Comparison of ENCODE assay signal across 8 cellular contexts in the genomic region with DNA sequence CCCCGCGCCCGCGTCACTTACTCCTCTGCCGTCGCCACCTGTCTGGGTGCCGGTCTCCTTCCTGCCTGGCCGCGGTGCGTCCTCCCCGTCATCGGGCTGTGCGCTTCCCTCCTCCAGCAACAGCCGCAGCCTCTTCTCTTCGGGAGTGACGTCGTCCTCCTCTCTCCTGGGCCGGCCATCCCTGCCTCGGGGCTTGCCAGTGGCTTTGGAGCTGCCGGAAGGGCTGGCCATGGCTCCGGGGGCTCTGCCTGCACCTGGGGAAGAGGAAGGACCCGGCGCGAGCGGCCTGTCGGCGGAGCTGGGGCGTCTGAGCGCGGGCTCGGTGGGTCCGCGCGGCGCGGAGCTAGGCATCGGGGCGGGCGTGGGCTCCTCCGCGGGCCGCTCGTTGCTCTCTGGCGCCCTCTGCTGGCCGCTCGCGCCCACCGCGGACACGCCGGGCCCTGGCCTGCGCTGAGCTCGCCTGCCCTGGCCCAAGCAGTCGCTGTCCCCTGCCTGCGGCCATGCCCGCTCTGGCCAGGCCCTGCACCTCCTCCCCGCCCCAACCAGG. TPM values are rescaled to one million over a fixed set of nuclear protein-coding genes. Genes with fewer than 3 reads are reported as not detected.
DNase-seq lines count a peak whose midpoint lies in the region; ATAC-seq, FAIRE-seq and TF ChIP-seq lines count a peak whose summit lies in the region.
"Not testable (repeated sequence)": the region's sequence is repeated elsewhere in the genome, so short reads cannot be mapped to it uniquely, and the experiment has no call there.

No MANE protein-coding gene starts in this region.

- POLR2A ChIA-PET in endothelial cell of umbilical vein (lab: Charles Lee): not testable (repeated sequence)

- H3K36me3 ChIP-seq in endothelial cell of umbilical vein (ENCODE audit: control insufficient read depth in 2 of 2, extremely low read depth in 1 of 2, insufficient read depth in 2 of 2, low read length in 2 of 2); right lobe of liver; spleen; vagina: not testable (repeated sequence)

- not testable (repeated sequence) for H3K79me2 ChIP-seq in endothelial cell of umbilical vein (ENCODE audit: control insufficient read depth, insufficient read depth, low read length)

- not testable (repeated sequence) for H4K20me1 ChIP-seq in endothelial cell of umbilical vein (replicated peaks; ENCODE audit: control insufficient read depth, extremely low read depth, insufficient read depth, low read length)

- peak; percentile 66 for FAIRE-seq in endothelial cell of umbilical vein (lab: Jason Lieb, UNC)

- dilution Hi-C loops in endothelial cell of umbilical vein (cut with MboI; ENCODE audit: extremely low pct_ligation_motif_present, low sequenced_read_pairs): not testable (repeated sequence)

- H3K4me1 ChIP-seq in endothelial cell of umbilical vein (ENCODE audit: control insufficient read depth, extremely low read depth, insufficient read depth, low read length); right lobe of liver; vagina: not testable (repeated sequence)
- H3K4me1 ChIP-seq in spleen: peaks cover 0 to 12% (median 8%) of the 10 kb centered on the region in 6 donors

- intact Hi-C loops in endothelial cell of umbilical vein (cut with micrococcal nuclease); right lobe of liver (cut with DNase I); spleen (cut with DNase I; ENCODE audit: low total_unique reads); vagina (cut with DNase I): not testable (repeated sequence)

- H3K4me3 ChIP-seq in endothelial cell of umbilical vein (replicated peaks in 1 of 3; ENCODE audit: insufficient read depth in 1 of 3, low read depth in 1 of 3, low read length in 3 of 3): peak overlapping the region in 2 of 3 experiments; percentile 16
- peak overlapping the region; percentile 37 to 44 (median 40) for H3K4me3 ChIP-seq in right lobe of liver
- peak overlapping the region; percentile 28 to 75 (median 50) for H3K4me3 ChIP-seq in spleen
- peak overlapping the region; percentile 55 to 56 for H3K4me3 ChIP-seq in vagina

- DNase-seq in NCI-H1417 (lab: John Stamatoyannopoulos, UW) (peak; percentile 65 to 89 (median 84)), SKM-1 (lab: John Stamatoyannopoulos, UW; ENCODE audit: unreplicated experiment) (peak; percentile 20), endothelial cell of umbilical vein (ENCODE audit: low read depth, low spot score) (peak; percentile 66), right lobe of liver (peak; percentile 78 to 81 (median 80)), spleen (peak; percentile 96)
- DNase-seq in activated T-helper 1 cell treated with anti-CD3 and anti-CD28 coated beads, Interleukin-2, amount 50 U/mL, for 16 hours (ENCODE audit: low read depth in 1 of 2, low spot score in 1 of 2): peak; percentile 67 to 72
- not testable (repeated sequence) for DNase-seq in vagina (ENCODE audit: extremely low spot score in 2 of 2)

- 0% methylated on average over 4 of the region's 57 CpGs for WGBS in right lobe of liver (ENCODE audit: insufficient coverage, low coverage, low lambda C conversion rate, missing lambda C conversion rate)
- WGBS in spleen, 5 donors: 0 to 1% (median 1%) methylated on average over 19 to 57 of the region's 57 CpGs

- H3K9me1 ChIP-seq in endothelial cell of umbilical vein (replicated peaks; ENCODE audit: control insufficient read depth, extremely low read depth, insufficient read depth, low read length): not testable (repeated sequence)

- not testable (repeated sequence) for H3K9me3 ChIP-seq in endothelial cell of umbilical vein (replicated peaks; ENCODE audit: control insufficient read depth, insufficient read depth, low read length); right lobe of liver; spleen; vagina

- peak; percentile 89 to 93 (median 91) for ATAC-seq in right lobe of liver

- peak overlapping the region; percentile 84 for H2AFZ ChIP-seq in endothelial cell of umbilical vein (ENCODE audit: low read depth, low read length)

- H3K9ac ChIP-seq in endothelial cell of umbilical vein (replicated peaks; ENCODE audit: extremely low read depth, insufficient read depth, low read length): not testable (repeated sequence)

- H3K27ac ChIP-seq in endothelial cell of umbilical vein (ENCODE audit: insufficient read depth, low read depth, low read length); right lobe of liver; vagina: not testable (repeated sequence)
- H3K27ac ChIP-seq in spleen: peak overlapping the region in 4 of 8 donors; percentile 28 to 47 (median 34)

- not testable (repeated sequence) for BruUV-seq in endothelial cell of umbilical vein (replicated peaks; lab: Mats Ljungman, UMichigan)

- peak overlapping the region; percentile 62 for H3K4me2 ChIP-seq in endothelial cell of umbilical vein (ENCODE audit: insufficient read depth, low read length)

- H3K27me3 ChIP-seq in endothelial cell of umbilical vein (ENCODE audit: control insufficient read depth in 2 of 2, insufficient read depth in 2 of 2, low read length in 2 of 2); right lobe of liver; vagina: not testable (repeated sequence)
- H3K27me3 ChIP-seq in spleen (replicated peaks in 1 of 7): peaks cover 0 to 42% (median 0%) of the 10 kb centered on the region in 7 donors

- peak; percentile 64; the same call in 2 of the 3 replicates for TF ChIP-seq CTCF in GM12872 (IDR thresholded peaks at IDR 0.05; ENCODE audit: insufficient read depth, low read depth, low read length)
- TF ChIP-seq CTCF in endothelial cell of umbilical vein (IDR thresholded peaks at IDR 0.05; ENCODE audit: extremely low read depth in 1 of 2, insufficient read depth in 1 of 2, low read depth in 1 of 2, low read length in 2 of 2): peak; percentile 59 to 71
- peak; percentile 52 to 78 (median 66) for TF ChIP-seq CTCF in right lobe of liver (IDR thresholded peaks at IDR 0.05)
- peak in 10 of 11 experiments; percentile 15 to 93 (median 86) for TF ChIP-seq CTCF in spleen (IDR thresholded peaks at IDR 0.05 in 8 of 11, conservative IDR thresholded peaks at IDR 0.05 in 3 of 11)
- peak; percentile 3 to 83 (median 39) for TF ChIP-seq CTCF in vagina (IDR thresholded peaks at IDR 0.05)

- CTCF ChIA-PET in endothelial cell of umbilical vein (lab: Charles Lee): interaction anchor here (0.6 to 2.2 kb wide), 19 partner anchors 8 to 846 kb away, joined by 3 to 20 read pairs (median 4); partner anchors contain the start of gene NUDT8

- TF ChIP-seq POLR2A in endothelial cell of umbilical vein (IDR thresholded peaks at IDR 0.05; ENCODE audit: low read depth, low read length); right lobe of liver (IDR thresholded peaks at IDR 0.05); spleen (IDR thresholded peaks at IDR 0.05); vagina (IDR thresholded peaks at IDR 0.05): not testable (repeated sequence)

RNA-seq across cellular contexts. Expression of gene UNC93B1, which starts 48.4 kb away (rescaled TPM):
- 10.6 and 11.5 TPM in 2 replicates for total RNA-seq in endothelial cell of umbilical vein
- 18.9 and 22.0 TPM in 2 replicates for polyA plus RNA-seq in endothelial cell of umbilical vein
- polyA plus RNA-seq in endothelial cell of umbilical vein (2011; cell fraction: cytosol; rRNA removed): 10.3 and 10.4 TPM in 2 replicates
- polyA plus RNA-seq in endothelial cell of umbilical vein (2011; cell fraction: nucleus; rRNA removed): 24.8 and 26.9 TPM in 2 replicates
- 5.5 and 9.4 TPM in 2 replicates for polyA plus RNA-seq in endothelial cell of umbilical vein (2012)
- 13.4 and 14.2 TPM in 2 replicates for polyA minus RNA-seq in endothelial cell of umbilical vein
- polyA minus RNA-seq in endothelial cell of umbilical vein (2011; cell fraction: cytosol; rRNA and poly(A)+ RNA removed): 23.5 TPM
- polyA minus RNA-seq in endothelial cell of umbilical vein (2011; cell fraction: nucleus; rRNA and poly(A)+ RNA removed): 5.4 and 6.4 TPM in 2 replicates
- 10 to 100 TPM; 13.3 to 21.4 (median 17.9) TPM for total RNA-seq in right lobe of liver
- total RNA-seq in spleen: 100 to 1,000 TPM; 110 to 151 (median 128) TPM
- 100 to 1,000 TPM; 112 to 192 (median 162) TPM for polyA plus RNA-seq in spleen
- total RNA-seq in vagina: 30.4 TPM

RNA-seq across cellular contexts. Expression of gene ALDH3B1, which starts 54.6 kb away (rescaled TPM):
- total RNA-seq in endothelial cell of umbilical vein: 0.13 and 0.37 TPM in 2 replicates
- polyA plus RNA-seq in endothelial cell of umbilical vein: 1.0 TPM in 2 replicates
- 0.53 and 0.69 TPM in 2 replicates for polyA plus RNA-seq in endothelial cell of umbilical vein (2011; cell fraction: cytosol; rRNA removed)
- polyA plus RNA-seq in endothelial cell of umbilical vein (2011; cell fraction: nucleus; rRNA removed): 0.46 and 0.53 TPM in 2 replicates
- 0.11 and 0.12 TPM in 2 replicates for polyA plus RNA-seq in endothelial cell of umbilical vein (2012)
- polyA minus RNA-seq in endothelial cell of umbilical vein: 0.32 and 0.34 TPM in 2 replicates
- polyA minus RNA-seq in endothelial cell of umbilical vein (2011; cell fraction: cytosol; rRNA and poly(A)+ RNA removed): 25.6 TPM
- 0.19 and 0.34 TPM in 2 replicates for polyA minus RNA-seq in endothelial cell of umbilical vein (2011; cell fraction: nucleus; rRNA and poly(A)+ RNA removed)
- total RNA-seq in right lobe of liver: 1 to 10 TPM; 2.3 to 7.4 (median 4.4) TPM
- 10 to 100 TPM; 24.8 to 46.8 (median 37.8) TPM for total RNA-seq in spleen
- polyA plus RNA-seq in spleen: 10 to 100 TPM in 1 of 3 donors, 1 to 10 TPM in 2; 7.8 to 16.4 (median 7.9) TPM
- total RNA-seq in vagina: 22.1 TPM
